Comparison of ENCODE assay signal across 24 cellular contexts in genomic region chr12:54341343-54341742, GRCh38. TPM values are rescaled to one million over a fixed set of nuclear protein-coding genes. Genes with fewer than 3 reads are reported as not detected.
A peak's percentile ranks its signal among the peaks of the same experiment; 100 is the strongest.
DNase-seq lines count a peak whose midpoint lies in the region; ATAC-seq and TF ChIP-seq lines count a peak whose summit lies in the region.
"Had no signal": no experiment of that assay in that cellular context is flagged by ENCODE, and none has a peak within 500 bp of the region (broad histone marks: within the 10 kb centered on the region; RNA-seq: fewer than 3 reads in every experiment).

No MANE protein-coding gene starts in this region.

- H3K27me3 ChIP-seq in endodermal cell (ENCODE audit: control insufficient read depth, insufficient read depth, low read length, poor library complexity, severe bottlenecking) (no peaks in the 10 kb centered on the region), psoas muscle (ENCODE audit: insufficient read depth in 3 of 3, low read length in 2 of 3) (no peaks in the 10 kb centered on the region)
- H3K27me3 ChIP-seq: ovary had no signal

- no peak for TF ChIP-seq CTCF in endodermal cell (conservative IDR thresholded peaks at IDR 0.05)
- no peak for TF ChIP-seq CTCF in psoas muscle (IDR thresholded peaks at IDR 0.05)

- H3K4me3 Mint-ChIP-seq in endodermal cell, result no peak overlapping the region
- H3K4me3 Mint-ChIP-seq: activated naive CD8-positive, alpha-beta T cell treated with anti-CD3 and anti-CD28 coated beads for 36 hours; memory B cell; WTC11 had no signal

- ATAC-seq in psoas muscle, result peak; percentile 80 to 90 (median 84)
- ATAC-seq: right cardiac atrium, WTC11 had no signal

- H3K36me3 ChIP-seq in endodermal cell (ENCODE audit: control insufficient read depth, insufficient read depth, low read length) (peaks cover 61% of the 10 kb centered on the region), psoas muscle (ENCODE audit: insufficient read depth in 1 of 2, low read depth in 1 of 2) (peaks cover 7 to 50% of the 10 kb centered on the region in 2 donors)
- H3K36me3 ChIP-seq: ovary had no signal

- H3K9me3 ChIP-seq in endodermal cell (ENCODE audit: control insufficient read depth, low read length) (peaks cover 24% of the 10 kb centered on the region), psoas muscle (no peaks in the 10 kb centered on the region)
- H3K9me3 ChIP-seq: ovary had no signal

- H3K27ac ChIP-seq in endodermal cell (ENCODE audit: low read depth, low read length) (peak overlapping the region; percentile 81), psoas muscle (no peak overlapping the region)
- H3K27ac ChIP-seq: C4-2B, epithelial cell of prostate, ovary, RWPE1 had no signal

- peaks cover 59% of the 10 kb centered on the region for H3K36me3 Mint-ChIP-seq in endodermal cell (ENCODE audit: low read depth)

- WGBS in endodermal cell (ENCODE audit: insufficient coverage in 1 of 2, insufficient read length in 1 of 2), 2 experiments, result 79 to 89% methylated on average over 7 of the region's 7 CpGs
- WGBS in psoas muscle, 3 donors, result 24 to 40% (median 32%) methylated on average over 7 of the region's 7 CpGs

- no peak overlapping the region for H3K9ac ChIP-seq in endodermal cell (ENCODE audit: extremely low read depth, low read length, poor library complexity, severe bottlenecking)

- DNase-seq in NCI-H128 (lab: John Stamatoyannopoulos, UW; ENCODE audit: unreplicated experiment) (peak; percentile 39), NCI-H69 (lab: John Stamatoyannopoulos, UW) (peak; percentile 93), endodermal cell (no peak), psoas muscle (no peak), NCI-H345 treated with DMSO at 0.1 percent for 48 hours (lab: John Stamatoyannopoulos, UW; ENCODE audit: unreplicated experiment) (no peak), pons (ENCODE audit: low spot score) (no peak)
- DNase-seq in activated naive CD4-positive, alpha-beta T cell (lab: John Stamatoyannopoulos, UW), result no peak
- DNase-seq in activated CD8-positive, alpha-beta memory T cell treated with anti-CD3 and anti-CD28 coated beads, Interleukin-2, amount 50 U/mL, for 48 hours, result no peak
- DNase-seq: activated CD8-positive, alpha-beta memory T cell treated with anti-CD3 and anti-CD28 coated beads, Interleukin-2, amount 50 U/mL, for 4 hours; activated naive CD8-positive, alpha-beta T cell treated with anti-CD3 and anti-CD28 coated beads for 36 hours; Calu3; GOT3; naive B cell; ovary; right cardiac atrium; stimulated activated CD4-positive, alpha-beta T cell treated with anti-CD3 and anti-CD28 coated beads, Interleukin-12 subunit alpha, Interleukin-12 subunit beta, amount 100 ng/mL, for 4 hours; stimulated activated CD4-positive, alpha-beta T cell treated with anti-CD3 and anti-CD28 coated beads, Interleukin-4, amount 100 ng/mL, for 4 hours; stimulated activated naive CD4-positive, alpha-beta T cell treated with Interleukin-2 at 50 U/mL for 16 hours; T-helper 9 cell had no signal

- peak overlapping the region; percentile 10 for H3K27ac Mint-ChIP-seq in endodermal cell
- H3K27ac Mint-ChIP-seq: activated naive CD8-positive, alpha-beta T cell treated with anti-CD3 and anti-CD28 coated beads for 36 hours; memory B cell; WTC11 had no signal

- intact Hi-C loops in psoas muscle (cut with DNase I), result no loop called here

- H3K27me3 Mint-ChIP-seq in endodermal cell (ENCODE audit: insufficient read depth), result no peaks in the 10 kb centered on the region
- H3K27me3 Mint-ChIP-seq: activated naive CD8-positive, alpha-beta T cell treated with anti-CD3 and anti-CD28 coated beads for 36 hours; memory B cell; naive B cell had no signal

- peaks cover 9% of the 10 kb centered on the region for H3K9me3 Mint-ChIP-seq in endodermal cell
- H3K9me3 Mint-ChIP-seq: activated naive CD8-positive, alpha-beta T cell treated with anti-CD3 and anti-CD28 coated beads for 36 hours; memory B cell; naive B cell; WTC11 had no signal

- peaks cover 38% of the 10 kb centered on the region for H3K4me1 Mint-ChIP-seq in endodermal cell

- H3K4me1 ChIP-seq in endodermal cell (ENCODE audit: control insufficient read depth, insufficient read depth, low read length) (peaks cover 19% of the 10 kb centered on the region), psoas muscle (peaks cover 36% of the 10 kb centered on the region)

- H3K4me3 ChIP-seq in endodermal cell (ENCODE audit: low read length) (peak overlapping the region; percentile 57), psoas muscle (no peak overlapping the region)
- H3K4me3 ChIP-seq: ovary had no signal

RNA-seq across cellular contexts. Expression of gene COPZ1, which starts 16.4 kb away (rescaled TPM):
- total RNA-seq in endodermal cell, result 100 to 1,000 TPM; 153 to 183 TPM
- 138 TPM for polyA plus RNA-seq in endodermal cell (2013, experiment 1 of 2)
- polyA plus RNA-seq in endodermal cell (2013, experiment 2 of 2), result 134 TPM
- 100 to 1,000 TPM in 1 of 4 donors, 10 to 100 TPM in 3; 84.4 to 102 (median 93.0) TPM for total RNA-seq in psoas muscle
- polyA plus RNA-seq in psoas muscle, result 100 to 1,000 TPM in 1 of 3 donors, 10 to 100 TPM in 2; 77.8 to 131 (median 86.6) TPM

RNA-seq across cellular contexts. Expression of gene GPR84, which starts 22.9 kb away (rescaled TPM):
- not detected for total RNA-seq in endodermal cell
- 0.11 TPM for polyA plus RNA-seq in endodermal cell (2013, experiment 1 of 2)
- polyA plus RNA-seq in endodermal cell (2013, experiment 2 of 2), result not detected
- total RNA-seq in psoas muscle, result under 1 TPM in 1 of 4 donors, not detected in 3; 0.40 TPM
- polyA plus RNA-seq in psoas muscle, result under 1 TPM in 1 of 3 donors, not detected in 2; 0.16 TPM
- total RNA-seq: Calu3 had no signal

RNA-seq across cellular contexts. Expression of gene NFE2, which starts 40.5 kb away (rescaled TPM):
- 1 to 10 TPM; 2.7 TPM for total RNA-seq in endodermal cell
- 1.8 TPM for polyA plus RNA-seq in endodermal cell (2013, experiment 1 of 2)
- polyA plus RNA-seq in endodermal cell (2013, experiment 2 of 2), result 1.6 TPM
- total RNA-seq in psoas muscle, result 1 to 10 TPM in 1 of 4 donors, under 1 TPM in 3; 0.30 to 1.6 (median 0.50) TPM
- under 1 TPM; 0.10 to 0.26 (median 0.18) TPM for polyA plus RNA-seq in psoas muscle
- total RNA-seq: activated naive CD8-positive, alpha-beta T cell treated with anti-CD3 and anti-CD28 coated beads for 36 hours had no signal

RNA-seq across cellular contexts. Expression of gene ZNF385A, which starts 43.2 kb away (rescaled TPM):
- 10 to 100 TPM; 10.5 to 16.3 TPM for total RNA-seq in endodermal cell
- 39.3 TPM for polyA plus RNA-seq in endodermal cell (2013, experiment 1 of 2)
- polyA plus RNA-seq in endodermal cell (2013, experiment 2 of 2), result 35.5 TPM
- 10 to 100 TPM; 25.5 to 85.8 (median 68.9) TPM for total RNA-seq in psoas muscle
- 10 to 100 TPM in 2 of 3 donors, 1 to 10 TPM in 1; 4.9 to 28.0 (median 24.5) TPM for polyA plus RNA-seq in psoas muscle

Comparison
In these comparisons a context has a peak if more than half of its experiments do, and no peak if none do; other contexts are left out.
1. DNase-seq: peak in NCI-H128 (single experiment) and NCI-H69 (single experiment); none in endodermal cell (single experiment), psoas muscle (0 of 2), activated naive CD4-positive, alpha-beta T cell (0 of 4), activated CD8-positive, alpha-beta memory T cell treated with anti-CD3 and anti-CD28 coated beads, Interleukin-2, amount 50 U/mL, for 48 hours (single experiment), NCI-H345 treated with DMSO at 0.1 percent for 48 hours (single experiment) and pons (single experiment).